8 cellular contexts compared by ENCODE assay signal in the genomic region with DNA sequence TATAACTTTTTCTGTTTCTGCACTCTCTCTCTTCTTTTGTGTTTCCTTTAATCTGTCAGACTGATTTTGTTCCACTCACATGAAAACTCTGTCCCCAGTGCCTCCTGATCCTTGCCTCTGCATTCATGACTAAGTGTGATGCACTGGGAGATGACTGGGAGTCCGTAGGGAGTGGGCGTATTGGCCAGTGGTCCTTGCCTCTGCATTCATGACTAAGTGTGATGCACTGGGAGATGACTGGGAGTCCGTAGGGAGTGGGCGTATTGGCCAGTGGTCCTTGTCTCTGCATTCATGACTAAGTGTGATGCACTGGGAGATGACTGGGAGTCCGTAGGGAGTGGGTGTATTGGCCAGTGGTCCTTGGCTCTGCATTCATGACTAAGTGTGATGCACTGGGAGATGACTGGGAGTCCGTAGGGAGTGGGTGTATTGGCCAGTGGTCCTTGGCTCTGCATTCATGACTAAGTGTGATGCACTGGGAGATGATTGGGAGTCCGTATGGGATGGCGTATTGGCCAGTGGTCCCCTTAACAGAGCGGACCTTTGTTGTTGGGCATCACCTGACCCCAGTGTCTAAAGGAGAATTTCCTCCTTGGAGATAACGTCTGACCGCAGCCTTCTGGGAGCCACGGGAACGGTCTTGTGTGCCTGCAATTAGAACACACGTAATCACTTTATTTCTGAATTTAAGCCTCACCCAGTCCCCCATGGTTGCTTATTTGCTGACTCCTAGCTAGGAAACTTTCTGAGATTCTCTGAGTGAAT.
DNase-seq lines count a peak whose midpoint lies in the region; FAIRE-seq and TF ChIP-seq lines count a peak whose summit lies in the region.
"Not testable (repeated sequence)": the region's sequence is repeated elsewhere in the genome, so short reads cannot be mapped to it uniquely, and the experiment has no call there.

No MANE protein-coding gene starts in this region.

- TF ChIP-seq CTCF in AG09309 (IDR thresholded peaks at IDR 0.05; ENCODE audit: control insufficient read depth, insufficient read depth, low read depth, low read length, missing control alignments); bronchial epithelial cell (IDR thresholded peaks at IDR 0.05; ENCODE audit: insufficient read depth, low read length, severe bottlenecking); fibroblast of pulmonary artery (IDR thresholded peaks at IDR 0.05; ENCODE audit: low read length, missing control alignments); osteoblast (IDR thresholded peaks at IDR 0.05; ENCODE audit: extremely low read depth, low read depth, low read length): not testable (repeated sequence)

- DNase-seq in AG09309 (ENCODE audit: low read depth) (peak; percentile 55), H4 (ENCODE audit: low spot score) (peak; percentile 38), MG63 (peak; percentile 89), adipocyte (ENCODE audit: low read depth) (peak; percentile 14), bronchial epithelial cell (ENCODE audit: low read depth) (peak; percentile 69), fibroblast of pulmonary artery (ENCODE audit: low read depth) (peak; percentile 64), osteoblast (ENCODE audit: insufficient read length, low spot score, missing footprints) (peak; percentile 67)
- not testable (repeated sequence) for DNase-seq in urothelium cell line (ENCODE audit: low spot score)

- peak overlapping the region; percentile 84 for H3K9ac ChIP-seq in adipocyte (ENCODE audit: low read length)

- H3K4me3 ChIP-seq in AG09309 (ENCODE audit: control insufficient read depth, low read depth, low read length); MG63; bronchial epithelial cell (ENCODE audit: low read depth, low read length); fibroblast of pulmonary artery (replicated peaks; ENCODE audit: low read depth, low read length): not testable (repeated sequence)
- H3K4me3 ChIP-seq in adipocyte (ENCODE audit: low read length) (peak overlapping the region; percentile 68), osteoblast (ENCODE audit: insufficient read depth, low read length) (peak overlapping the region; percentile 56)

- H3K9me3 ChIP-seq in MG63; adipocyte (ENCODE audit: control insufficient read depth, low read length); osteoblast (ENCODE audit: low read depth, low read length): not testable (repeated sequence)

- not testable (repeated sequence) for H3K36me3 ChIP-seq in MG63; adipocyte (ENCODE audit: control insufficient read depth, insufficient read depth, low read length, severe bottlenecking); bronchial epithelial cell (ENCODE audit: control insufficient read depth, insufficient read depth, low read length); osteoblast (ENCODE audit: insufficient read depth, low read length)

- H3K27me3 ChIP-seq in MG63; adipocyte (replicated peaks; ENCODE audit: control insufficient read depth, insufficient read depth, low read length); bronchial epithelial cell (ENCODE audit: control insufficient read depth, insufficient read depth, low read length); osteoblast (ENCODE audit: insufficient read depth, low read length): not testable (repeated sequence)

- H3K4me1 ChIP-seq in adipocyte (ENCODE audit: control insufficient read depth, insufficient read depth, low read length) (peaks cover 66% of the 10 kb centered on the region), osteoblast (ENCODE audit: insufficient read depth, low read length) (peaks cover 49% of the 10 kb centered on the region)

- H3K27ac ChIP-seq in osteoblast (ENCODE audit: low read depth, low read length), result peak overlapping the region; percentile 100

- FAIRE-seq in bronchial epithelial cell (lab: Jason Lieb, UNC), result peak; percentile 99
- peak; percentile 65 for FAIRE-seq in urothelium cell line (lab: Jason Lieb, UNC)

- peak overlapping the region; percentile 74 for H3K4me2 ChIP-seq in osteoblast (ENCODE audit: insufficient read depth, low read length)

- peaks cover 74% of the 10 kb centered on the region for H3K79me2 ChIP-seq in osteoblast (ENCODE audit: insufficient read depth, low read length)

- H2AFZ ChIP-seq in osteoblast (ENCODE audit: low read length), result not testable (repeated sequence)

- not testable (repeated sequence) for H4K20me1 ChIP-seq in osteoblast (ENCODE audit: insufficient read depth, low read length)
